Comparison of ENCODE assay signal across 1 cellular context in genomic region chr14:54728700-54729527, GRCh38.
TF ChIP-seq lines count a peak whose summit lies in the region.

No MANE protein-coding gene starts in this region.

TF ChIP-seq in K562, 482 proteins besides CTCF, POLR2A, EP300 and RAD21 (continued from another document and continues in another):
- no peak for TF ChIP-seq IFI16 (CRISPR knock-in tag; IDR thresholded peaks at IDR 0.05)
- TF ChIP-seq POLR2H (tag; IDR thresholded peaks at IDR 0.05; ENCODE audit: low read depth), result peak; percentile 39; the same call in 1 of the 2 replicates
- no peak for TF ChIP-seq POLR2AphosphoS5 (IDR thresholded peaks at IDR 0.05; ENCODE audit: control insufficient read depth, insufficient read depth, low read depth, low read length)
- TF ChIP-seq, protein P1, sequence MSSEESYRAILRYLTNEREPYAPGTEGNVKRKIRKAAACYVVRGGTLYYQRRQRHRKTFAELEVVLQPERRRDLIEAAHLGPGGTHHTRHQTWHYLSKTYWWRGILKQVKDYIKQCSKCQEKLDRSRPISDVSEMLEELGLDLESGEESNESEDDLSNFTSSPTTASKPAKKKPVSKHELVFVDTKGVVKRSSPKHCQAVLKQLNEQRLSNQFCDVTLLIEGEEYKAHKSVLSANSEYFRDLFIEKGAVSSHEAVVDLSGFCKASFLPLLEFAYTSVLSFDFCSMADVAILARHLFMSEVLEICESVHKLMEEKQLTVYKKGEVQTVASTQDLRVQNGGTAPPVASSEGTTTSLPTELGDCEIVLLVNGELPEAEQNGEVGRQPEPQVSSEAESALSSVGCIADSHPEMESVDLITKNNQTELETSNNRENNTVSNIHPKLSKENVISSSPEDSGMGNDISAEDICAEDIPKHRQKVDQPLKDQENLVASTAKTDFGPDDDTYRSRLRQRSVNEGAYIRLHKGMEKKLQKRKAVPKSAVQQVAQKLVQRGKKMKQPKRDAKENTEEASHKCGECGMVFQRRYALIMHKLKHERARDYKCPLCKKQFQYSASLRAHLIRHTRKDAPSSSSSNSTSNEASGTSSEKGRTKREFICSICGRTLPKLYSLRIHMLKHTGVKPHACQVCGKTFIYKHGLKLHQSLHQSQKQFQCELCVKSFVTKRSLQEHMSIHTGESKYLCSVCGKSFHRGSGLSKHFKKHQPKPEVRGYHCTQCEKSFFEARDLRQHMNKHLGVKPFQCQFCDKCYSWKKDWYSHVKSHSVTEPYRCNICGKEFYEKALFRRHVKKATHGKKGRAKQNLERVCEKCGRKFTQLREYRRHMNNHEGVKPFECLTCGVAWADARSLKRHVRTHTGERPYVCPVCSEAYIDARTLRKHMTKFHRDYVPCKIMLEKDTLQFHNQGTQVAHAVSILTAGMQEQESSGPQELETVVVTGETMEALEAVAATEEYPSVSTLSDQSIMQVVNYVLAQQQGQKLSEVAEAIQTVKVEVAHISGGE (CRISPR knock-in tag; IDR thresholded peaks at IDR 0.05), result no peak
- TF ChIP-seq ASH1L (IDR thresholded peaks at IDR 0.05; ENCODE audit: borderline replicate concordance, low read depth, partially characterized antibody), result peak; percentile 4
- TF ChIP-seq FOXP1 (CRISPR knock-in tag; IDR thresholded peaks at IDR 0.05), result no peak
- TF ChIP-seq, protein P2, sequence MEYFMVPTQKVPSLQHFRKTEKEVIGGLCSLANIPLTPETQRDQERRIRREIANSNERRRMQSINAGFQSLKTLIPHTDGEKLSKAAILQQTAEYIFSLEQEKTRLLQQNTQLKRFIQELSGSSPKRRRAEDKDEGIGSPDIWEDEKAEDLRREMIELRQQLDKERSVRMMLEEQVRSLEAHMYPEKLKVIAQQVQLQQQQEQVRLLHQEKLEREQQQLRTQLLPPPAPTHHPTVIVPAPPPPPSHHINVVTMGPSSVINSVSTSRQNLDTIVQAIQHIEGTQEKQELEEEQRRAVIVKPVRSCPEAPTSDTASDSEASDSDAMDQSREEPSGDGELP (CRISPR knock-in tag; IDR thresholded peaks at IDR 0.05; ENCODE audit: borderline replicate concordance), result 0 out of 2 replicates have a peak, but pooled peaks have one; percentile 12
- TF ChIP-seq, protein P3, sequence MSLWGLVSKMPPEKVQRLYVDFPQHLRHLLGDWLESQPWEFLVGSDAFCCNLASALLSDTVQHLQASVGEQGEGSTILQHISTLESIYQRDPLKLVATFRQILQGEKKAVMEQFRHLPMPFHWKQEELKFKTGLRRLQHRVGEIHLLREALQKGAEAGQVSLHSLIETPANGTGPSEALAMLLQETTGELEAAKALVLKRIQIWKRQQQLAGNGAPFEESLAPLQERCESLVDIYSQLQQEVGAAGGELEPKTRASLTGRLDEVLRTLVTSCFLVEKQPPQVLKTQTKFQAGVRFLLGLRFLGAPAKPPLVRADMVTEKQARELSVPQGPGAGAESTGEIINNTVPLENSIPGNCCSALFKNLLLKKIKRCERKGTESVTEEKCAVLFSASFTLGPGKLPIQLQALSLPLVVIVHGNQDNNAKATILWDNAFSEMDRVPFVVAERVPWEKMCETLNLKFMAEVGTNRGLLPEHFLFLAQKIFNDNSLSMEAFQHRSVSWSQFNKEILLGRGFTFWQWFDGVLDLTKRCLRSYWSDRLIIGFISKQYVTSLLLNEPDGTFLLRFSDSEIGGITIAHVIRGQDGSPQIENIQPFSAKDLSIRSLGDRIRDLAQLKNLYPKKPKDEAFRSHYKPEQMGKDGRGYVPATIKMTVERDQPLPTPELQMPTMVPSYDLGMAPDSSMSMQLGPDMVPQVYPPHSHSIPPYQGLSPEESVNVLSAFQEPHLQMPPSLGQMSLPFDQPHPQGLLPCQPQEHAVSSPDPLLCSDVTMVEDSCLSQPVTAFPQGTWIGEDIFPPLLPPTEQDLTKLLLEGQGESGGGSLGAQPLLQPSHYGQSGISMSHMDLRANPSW (CRISPR knock-in tag; IDR thresholded peaks at IDR 0.05), result no peak
- TF ChIP-seq RBFOX2 (IDR thresholded peaks at IDR 0.05; ENCODE audit: low read depth, low read length), result peak; percentile 55; the same call in 1 of the 2 replicates
- TF ChIP-seq KDM5B (IDR thresholded peaks at IDR 0.05; ENCODE audit: insufficient replicate concordance, low read depth, low read length), result no peak
- no peak for TF ChIP-seq BRF2 (IDR thresholded peaks at IDR 0.05; ENCODE audit: borderline replicate concordance, insufficient read depth, insufficient read length)
- peak; percentile 16; the same call in 1 of the 2 replicates for TF ChIP-seq TCF3 (CRISPR knock-in tag; IDR thresholded peaks at IDR 0.05)
- 0 out of 2 replicates have a peak, but pooled peaks have one; percentile 27 for TF ChIP-seq SP1 (CRISPR knock-in tag; IDR thresholded peaks at IDR 0.05)
- peak in 1 of 2 experiments; percentile 55; a peak in 2 of 4 replicates for TF ChIP-seq KDM1A (IDR thresholded peaks at IDR 0.05)
- no peak for TF ChIP-seq HEY1 (CRISPR knock-in tag; IDR thresholded peaks at IDR 0.05; ENCODE audit: borderline replicate concordance)
- 0 out of 2 replicates have a peak, but pooled peaks have one; percentile 22 for TF ChIP-seq JUN (IDR thresholded peaks at IDR 0.05; ENCODE audit: borderline replicate concordance, low read depth, low read length)
- no peak for TF ChIP-seq JUN (CRISPR knock-in tag; IDR thresholded peaks at IDR 0.05; ENCODE audit: borderline replicate concordance)
- peak; percentile 43; the same call in 1 of the 2 replicates for TF ChIP-seq RNF2 (IDR thresholded peaks at IDR 0.05)
- TF ChIP-seq ZNF431 (CRISPR knock-in tag; IDR thresholded peaks at IDR 0.05), result 0 out of 2 replicates have a peak, but pooled peaks have one; percentile 19
- peak; percentile 26 for TF ChIP-seq NFE2 (IDR thresholded peaks at IDR 0.05; ENCODE audit: low read depth)
- peak; percentile 48; the same call in 1 of the 2 replicates for TF ChIP-seq MYC (IDR thresholded peaks at IDR 0.05; ENCODE audit: low read depth, low read length)
- TF ChIP-seq MYC (CRISPR knock-in tag; IDR thresholded peaks at IDR 0.05; ENCODE audit: borderline replicate concordance, low read depth), result no peak
- no peak for TF ChIP-seq ZNF143 (CRISPR knock-in tag; IDR thresholded peaks at IDR 0.05)
- no peak for TF ChIP-seq ZNF165 (CRISPR knock-in tag; IDR thresholded peaks at IDR 0.05; ENCODE audit: borderline replicate concordance)
- no peak for TF ChIP-seq SUPT5H (IDR thresholded peaks at IDR 0.05)
- TF ChIP-seq, protein P4, sequence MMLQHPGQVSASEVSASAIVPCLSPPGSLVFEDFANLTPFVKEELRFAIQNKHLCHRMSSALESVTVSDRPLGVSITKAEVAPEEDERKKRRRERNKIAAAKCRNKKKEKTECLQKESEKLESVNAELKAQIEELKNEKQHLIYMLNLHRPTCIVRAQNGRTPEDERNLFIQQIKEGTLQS (IDR thresholded peaks at IDR 0.05), result peak; percentile 72; the same call in 1 of the 2 replicates
- TF ChIP-seq, protein P4 (CRISPR knock-in tag; conservative IDR thresholded peaks at IDR 0.05), result no peak
- TF ChIP-seq DPF2 (IDR thresholded peaks at IDR 0.05), result 0 out of 2 replicates have a peak, but pooled peaks have one; percentile 54
- TF ChIP-seq NFYB (IDR thresholded peaks at IDR 0.05; ENCODE audit: extremely low read depth, insufficient read length), result no peak
- TF ChIP-seq RCOR1 (IDR thresholded peaks at IDR 0.05; ENCODE audit: borderline replicate concordance in 1 of 2, low read depth in 2 of 2, low read length in 2 of 2), result 0 out of 4 replicates have a peak, but pooled peaks of 1 of the 2 experiments have one; percentile 41
- TF ChIP-seq MAZ (CRISPR knock-in tag; conservative IDR thresholded peaks at IDR 0.05 in 1 of 2, IDR thresholded peaks at IDR 0.05 in 1 of 2), result 0 out of 4 replicates have a peak, but pooled peaks of 1 of the 2 experiments have one; percentile 16
- no peak for TF ChIP-seq HMG20B (CRISPR knock-in tag; IDR thresholded peaks at IDR 0.05)
- TF ChIP-seq NFRKB (IDR thresholded peaks at IDR 0.05; ENCODE audit: low read depth), result peak; percentile 64
- TF ChIP-seq RBM34 (IDR thresholded peaks at IDR 0.05; ENCODE audit: borderline replicate concordance, insufficient read depth, low read length), result no peak
- TF ChIP-seq CEBPG (CRISPR knock-in tag; IDR thresholded peaks at IDR 0.05), result peak; percentile 86
- TF ChIP-seq CEBPG (tag; conservative IDR thresholded peaks at IDR 0.05 in 1 of 2, IDR thresholded peaks at IDR 0.05 in 1 of 2), result peak; percentile 65 to 85
- peak in 1 of 2 experiments; percentile 58; a peak in 1 of 4 replicates for TF ChIP-seq TBL1XR1 (IDR thresholded peaks at IDR 0.05; ENCODE audit: low read length in 2 of 2)
- TF ChIP-seq HMBOX1 (IDR thresholded peaks at IDR 0.05), result 0 out of 2 replicates have a peak, but pooled peaks have one; percentile 9
- peak in 1 of 2 experiments; percentile 14; a peak in 1 of 4 replicates for TF ChIP-seq MNT (conservative IDR thresholded peaks at IDR 0.05)
- TF ChIP-seq ZBTB49 (CRISPR knock-in tag; IDR thresholded peaks at IDR 0.05; ENCODE audit: borderline replicate concordance), result no peak
- TF ChIP-seq CCNT2 (IDR thresholded peaks at IDR 0.05; ENCODE audit: borderline replicate concordance, extremely low read depth, insufficient read length, low read depth, low read length), result peak; percentile 24
- no peak for TF ChIP-seq BRD4 (IDR thresholded peaks at IDR 0.05)
- TF ChIP-seq NCOA1 (IDR thresholded peaks at IDR 0.05; ENCODE audit: low read depth), result no peak
- TF ChIP-seq SMARCE1 (IDR thresholded peaks at IDR 0.05), result peak; percentile 29; the same call in 1 of the 2 replicates
- no peak for TF ChIP-seq SNAPC5 (CRISPR knock-in tag; IDR thresholded peaks at IDR 0.05)
- TF ChIP-seq, protein P5, sequence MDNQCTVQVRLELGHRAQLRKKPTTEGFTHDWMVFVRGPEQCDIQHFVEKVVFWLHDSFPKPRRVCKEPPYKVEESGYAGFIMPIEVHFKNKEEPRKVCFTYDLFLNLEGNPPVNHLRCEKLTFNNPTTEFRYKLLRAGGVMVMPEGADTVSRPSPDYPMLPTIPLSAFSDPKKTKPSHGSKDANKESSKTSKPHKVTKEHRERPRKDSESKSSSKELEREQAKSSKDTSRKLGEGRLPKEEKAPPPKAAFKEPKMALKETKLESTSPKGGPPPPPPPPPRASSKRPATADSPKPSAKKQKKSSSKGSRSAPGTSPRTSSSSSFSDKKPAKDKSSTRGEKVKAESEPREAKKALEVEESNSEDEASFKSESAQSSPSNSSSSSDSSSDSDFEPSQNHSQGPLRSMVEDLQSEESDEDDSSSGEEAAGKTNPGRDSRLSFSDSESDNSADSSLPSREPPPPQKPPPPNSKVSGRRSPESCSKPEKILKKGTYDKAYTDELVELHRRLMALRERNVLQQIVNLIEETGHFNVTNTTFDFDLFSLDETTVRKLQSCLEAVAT (IDR thresholded peaks at IDR 0.05), result peak in 1 of 2 experiments; percentile 42; a peak in 2 of 4 replicates
- no peak for TF ChIP-seq NFATC3 (IDR thresholded peaks at IDR 0.05)
- TF ChIP-seq EP400 (IDR thresholded peaks at IDR 0.05), result peak; percentile 68
- no peak for TF ChIP-seq KLF16 (IDR thresholded peaks at IDR 0.05)
- no peak for TF ChIP-seq ZNF436 (CRISPR knock-in tag; IDR thresholded peaks at IDR 0.05)
- TF ChIP-seq ZEB2 (IDR thresholded peaks at IDR 0.05), result peak; percentile 78
